21 cellular contexts compared by ENCODE assay signal in the genomic region with DNA sequence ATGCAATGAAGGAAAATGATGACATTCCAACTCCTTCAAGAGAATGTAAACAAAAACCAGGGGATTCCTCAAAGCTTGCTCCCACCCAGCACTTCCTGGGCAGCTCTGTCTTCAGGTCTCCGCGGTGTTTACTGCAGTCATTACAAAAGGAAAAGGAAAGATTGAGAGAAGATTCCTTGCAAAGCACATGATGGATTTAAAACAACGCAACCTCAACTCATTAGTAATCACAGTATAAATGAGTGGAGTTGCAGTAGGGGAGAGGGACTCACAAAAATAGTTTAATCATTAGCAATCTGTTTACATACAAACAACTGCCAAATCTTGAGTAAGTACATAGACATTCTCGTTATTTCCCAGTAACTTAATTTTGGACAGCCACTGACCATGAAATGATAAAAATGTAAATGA. TPM values are rescaled to one million over a fixed set of nuclear protein-coding genes. Genes with fewer than 3 reads are reported as not detected.
DNase-seq lines count a peak whose midpoint lies in the region; ATAC-seq, FAIRE-seq and TF ChIP-seq lines count a peak whose summit lies in the region.
"Had no signal": no experiment of that assay in that cellular context is flagged by ENCODE, and none has a peak within 500 bp of the region (broad histone marks: within the 10 kb centered on the region; RNA-seq: fewer than 3 reads in every experiment).

No MANE protein-coding gene starts in this region.

- no CpG with 5 or more reads among the region's 4 CpGs for WGBS in mesendoderm (ENCODE audit: extremely low coverage, insufficient coverage, low lambda C conversion rate)

- no peak overlapping the region for H2BK120ac ChIP-seq in mesendoderm (ENCODE audit: low read depth, low read length)

- intact Hi-C loops in MCF 10A (cut with micrococcal nuclease), result no loop called here

- H3K4me2 ChIP-seq in mesendoderm (ENCODE audit: low read length), result no peak overlapping the region

- no peak overlapping the region for H3K56ac ChIP-seq in mesendoderm (ENCODE audit: low read length)

- H3K4me3 Mint-ChIP-seq in MCF 10A (ENCODE audit: unreplicated experiment), result no peak overlapping the region
- H3K4me3 Mint-ChIP-seq: IgD-negative memory B cell, naive B cell had no signal

- no peak overlapping the region for H3K23ac ChIP-seq in mesendoderm (ENCODE audit: low read length)

- no peak overlapping the region for H2BK5ac ChIP-seq in mesendoderm (ENCODE audit: low read length)

- H4K5ac ChIP-seq in mesendoderm (ENCODE audit: low read length), result no peak overlapping the region

- H3K27ac ChIP-seq in HUES6 (ENCODE audit: low read depth, low read length) (0 out of 2 replicates have a peak overlapping the region, but pooled peaks have one; percentile 39), mesendoderm (ENCODE audit: low read depth, low read length) (no peak overlapping the region)
- H3K27ac ChIP-seq: tibial artery had no signal

- H3K4me1 Mint-ChIP-seq in MCF 10A (ENCODE audit: insufficient read depth, unreplicated experiment), result no peaks in the 10 kb centered on the region
- H3K4me1 Mint-ChIP-seq: IgD-negative memory B cell, naive B cell had no signal

- TF ChIP-seq CTCF in MCF 10A (IDR thresholded peaks at IDR 0.05; ENCODE audit: unreplicated experiment), result no peak
- no peak for TF ChIP-seq CTCF in GM20000 (IDR thresholded peaks at IDR 0.05; ENCODE audit: extremely low read depth, missing control alignments)

- peaks cover 67% of the 10 kb centered on the region for H3K36me3 Mint-ChIP-seq in MCF 10A (ENCODE audit: insufficient read depth, unreplicated experiment)
- H3K36me3 Mint-ChIP-seq: IgD-negative memory B cell, naive B cell had no signal

- H3K36me3 ChIP-seq in HUES6 (ENCODE audit: control insufficient read depth, insufficient read depth, low read length) (no peaks in the 10 kb centered on the region), mesendoderm (ENCODE audit: control insufficient read depth, insufficient read depth, low read length) (no peaks in the 10 kb centered on the region)
- H3K36me3 ChIP-seq: tibial artery had no signal

- H3K27me3 Mint-ChIP-seq in MCF 10A (ENCODE audit: insufficient read depth, unreplicated experiment), result no peaks in the 10 kb centered on the region
- H3K27me3 Mint-ChIP-seq: IgD-negative memory B cell had no signal

- no peak overlapping the region for H3K18ac ChIP-seq in mesendoderm (ENCODE audit: low read length)

- no peak overlapping the region for H3K4ac ChIP-seq in mesendoderm (ENCODE audit: low read depth, low read length)

- ATAC-seq in HG03039 (IDR thresholded peaks at IDR 0.05; ENCODE audit: unreplicated experiment), result no peak
- ATAC-seq: left cardiac atrium had no signal

- H2AK5ac ChIP-seq in mesendoderm (ENCODE audit: low read length), result no peak overlapping the region

- no peak overlapping the region for H4K8ac ChIP-seq in mesendoderm (ENCODE audit: low read depth, low read length)

- CTCF ChIA-PET in MCF 10A (lab: Yijun Ruan, JAX), result interaction anchor here (0.6 kb wide), 1 partner anchor 44 kb away, joined by 3 read pairs; no protein-coding TSS in a partner anchor

- no peak overlapping the region for H2BK15ac ChIP-seq in mesendoderm (replicated peaks; ENCODE audit: low read depth)

- H3K9ac ChIP-seq in HUES6 (ENCODE audit: low read length) (no peak overlapping the region), mesendoderm (ENCODE audit: low read length) (no peak overlapping the region)

- no peaks in the 10 kb centered on the region for H3K9me3 ChIP-seq in HUES6 (ENCODE audit: control insufficient read depth, insufficient read depth, low read depth, low read length)
- H3K9me3 ChIP-seq: tibial artery had no signal

- no peaks in the 10 kb centered on the region for H3K9me3 Mint-ChIP-seq in MCF 10A (ENCODE audit: unreplicated experiment)
- H3K9me3 Mint-ChIP-seq: IgD-negative memory B cell, naive B cell had no signal

- H3K79me2 ChIP-seq in mesendoderm (ENCODE audit: control insufficient read depth, insufficient read depth, low read length), result no peaks in the 10 kb centered on the region

- peak; percentile 93 for FAIRE-seq in endometrium (lab: Jason Lieb, UNC)
- FAIRE-seq: A204.1, TTC549 had no signal

- POLR2A ChIA-PET in MCF 10A (lab: Yijun Ruan, JAX), result interaction anchor here (0.7 to 0.8 kb wide), 2 partner anchors 10 to 803 kb away, joined by 3 read pairs; no protein-coding TSS in a partner anchor

- peak; percentile 21 for DNase-seq in A172 (ENCODE audit: low spot score)
- DNase-seq in mesendoderm, result peak; percentile 57
- no peak for DNase-seq in MCF 10A (ENCODE audit: unreplicated experiment)
- DNase-seq in glomerular visceral epithelial cell (ENCODE audit: extremely low spot score), result no peak
- no peak for DNase-seq in GM20000 (ENCODE audit: low spot score)
- DNase-seq: activated effector memory CD4-positive, alpha-beta T cell treated with Interleukin-2 at 50 U/mL for 16 hours; aorta; COR-L47; left cardiac atrium; naive B cell; NCI-H1417 treated with DMSO at 0.1 percent for 48 hours; stimulated activated CD4-positive, alpha-beta T cell treated with anti-CD3 and anti-CD28 coated beads, Interleukin-4, amount 100 ng/mL, for 24 hours; tibial artery had no signal

- peaks cover 17% of the 10 kb centered on the region for H3K4me1 ChIP-seq in HUES6 (ENCODE audit: control insufficient read depth, insufficient read depth, low read length)
- peaks cover 1% of the 10 kb centered on the region for H3K4me1 ChIP-seq in mesendoderm (ENCODE audit: control insufficient read depth, low read depth, low read length)

- no peaks in the 10 kb centered on the region for H3K79me1 ChIP-seq in mesendoderm (ENCODE audit: low read length)

- H3K27me3 ChIP-seq in HUES6 (ENCODE audit: control insufficient read depth, insufficient read depth, low read length) (no peaks in the 10 kb centered on the region), mesendoderm (ENCODE audit: insufficient read depth, low read length, poor library complexity) (no peaks in the 10 kb centered on the region)
- H3K27me3 ChIP-seq: tibial artery had no signal

- no peak overlapping the region for H3K27ac Mint-ChIP-seq in MCF 10A (ENCODE audit: low read depth, unreplicated experiment)
- H3K27ac Mint-ChIP-seq: IgD-negative memory B cell, naive B cell had no signal

- no TSS peak for BruUV-seq in MCF 10A (replicated peaks; lab: Mats Ljungman, UMichigan)

- H3K4me3 ChIP-seq in HUES6 (ENCODE audit: low read depth, low read length) (no peak overlapping the region), mesendoderm (ENCODE audit: low read length) (no peak overlapping the region)
- H3K4me3 ChIP-seq: tibial artery had no signal

RNA-seq across cellular contexts. Expression of gene OVCH1, which starts 49.7 kb away (rescaled TPM):
- total RNA-seq in A172 (2014; rRNA removed; shearing (Covaris generic)), result not detected in 2 replicates
- not detected for polyA plus RNA-seq in mesendoderm (2013, experiment 1 of 2)
- polyA plus RNA-seq in mesendoderm (2013, experiment 2 of 2), result 0.01 TPM
- 1.9 and 4.0 TPM in 2 replicates for total RNA-seq in MCF 10A (2022)
- total RNA-seq: G401, SK-MEL-5 had no signal
- polyA plus RNA-seq: IgD-negative memory B cell had no signal

Comparison
In these comparisons a context has a peak if more than half of its experiments do, and no peak if none do; other contexts are left out.
1. DNase-seq: peak in A172 (single experiment) and mesendoderm (single experiment); none in MCF 10A (single experiment), glomerular visceral epithelial cell (single experiment) and GM20000 (single experiment).